ENCODE assay signal across 9 cellular contexts in genomic region chr13:110869231-110869804, GRCh38. TPM values are rescaled to one million over a fixed set of nuclear protein-coding genes. Genes with fewer than 3 reads are reported as not detected.
DNase-seq lines count a peak whose midpoint lies in the region; TF ChIP-seq lines count a peak whose summit lies in the region.
"Had no signal": no experiment of that assay in that cellular context is flagged by ENCODE, and none has a peak within 500 bp of the region (broad histone marks: within the 10 kb centered on the region; RNA-seq: fewer than 3 reads in every experiment).

No MANE protein-coding gene starts in this region.

- peak; percentile 76 for DNase-seq in HT1080 (ENCODE audit: low read depth)
- no peak for DNase-seq in astrocyte of the cerebellum (ENCODE audit: low read depth)
- DNase-seq in suprapubic skin (ENCODE audit: low spot score in 2 of 2): no peak
- no peak for DNase-seq in NCI-H1105 (lab: John Stamatoyannopoulos, UW)
- DNase-seq in NCI-H2171 (lab: John Stamatoyannopoulos, UW): no peak
- DNase-seq in head of caudate nucleus: no peak
- no peak for DNase-seq in NCI-H524 (lab: John Stamatoyannopoulos, UW)
- DNase-seq: NCI-H1436 had no signal

- TF ChIP-seq CTCF in astrocyte of the cerebellum (IDR thresholded peaks at IDR 0.05; ENCODE audit: low read depth, low read length, missing control alignments) (no peak), suprapubic skin (IDR thresholded peaks at IDR 0.05) (no peak)

- no peak for TF ChIP-seq POLR2A in suprapubic skin (IDR thresholded peaks at IDR 0.05)

- H3K9me3 ChIP-seq in suprapubic skin: no peaks in the 10 kb centered on the region

- H3K27ac ChIP-seq in layer of hippocampus (ENCODE audit: low read depth, low read length) (peak overlapping the region; percentile 68), suprapubic skin (peak overlapping the region; percentile 72)

- no peaks in the 10 kb centered on the region for H3K27me3 ChIP-seq in layer of hippocampus (ENCODE audit: control insufficient read depth, insufficient read depth, low read length)
- no peaks in the 10 kb centered on the region for H3K27me3 ChIP-seq in suprapubic skin

- H3K36me3 ChIP-seq in suprapubic skin: no peaks in the 10 kb centered on the region

- intact Hi-C loops in head of caudate nucleus (cut with DNase I): no loop called here

- TF ChIP-seq EP300 in suprapubic skin (IDR thresholded peaks at IDR 0.05): no peak

- H3K4me1 ChIP-seq in suprapubic skin: peaks cover 29% of the 10 kb centered on the region

- H3K4me3 ChIP-seq in astrocyte of the cerebellum (ENCODE audit: low read depth, low read length) (peak overlapping the region; percentile 27), suprapubic skin (peak overlapping the region; percentile 28)

- WGBS in suprapubic skin: 82% methylated on average over 22 of the region's 22 CpGs

- in situ Hi-C loops in astrocyte of the cerebellum (cut with HindIII; ENCODE audit: low sequenced_read_pairs): loop anchor here (5.0 kb wide), 1 partner anchor 57 kb away; no protein-coding TSS in a partner anchor

RNA-seq across cellular contexts. Expression of gene ANKRD10, which starts 45.6 kb away (rescaled TPM):
- 47.4 and 59.7 TPM in 2 replicates for total RNA-seq in HT1080 (2014; rRNA removed; shearing (Covaris generic))
- polyA plus RNA-seq in HT1080 (2015; cell fraction: cytosol; rRNA removed): 18.0 and 22.2 TPM in 2 replicates
- 139 and 168 TPM in 2 replicates for polyA plus RNA-seq in HT1080 (2015; cell fraction: nucleus; rRNA removed)
- total RNA-seq in suprapubic skin: 10 to 100 TPM; 39.5 to 94.4 (median 56.2) TPM
